Comparison of ENCODE assay signal across 1 cellular context in genomic region chr6:151045541-151046222, GRCh38.
TF ChIP-seq lines count a peak whose summit lies in the region.

No MANE protein-coding gene starts in this region.

TF ChIP-seq in IMR-90, 13 proteins besides CTCF, POLR2A, EP300 and RAD21 (continued from another document):
- peak; percentile 53 for TF ChIP-seq FOS (IDR thresholded peaks at IDR 0.05; ENCODE audit: low read depth, low read length)
